Comparison of ENCODE assay signal across 19 cellular contexts in the genomic region with DNA sequence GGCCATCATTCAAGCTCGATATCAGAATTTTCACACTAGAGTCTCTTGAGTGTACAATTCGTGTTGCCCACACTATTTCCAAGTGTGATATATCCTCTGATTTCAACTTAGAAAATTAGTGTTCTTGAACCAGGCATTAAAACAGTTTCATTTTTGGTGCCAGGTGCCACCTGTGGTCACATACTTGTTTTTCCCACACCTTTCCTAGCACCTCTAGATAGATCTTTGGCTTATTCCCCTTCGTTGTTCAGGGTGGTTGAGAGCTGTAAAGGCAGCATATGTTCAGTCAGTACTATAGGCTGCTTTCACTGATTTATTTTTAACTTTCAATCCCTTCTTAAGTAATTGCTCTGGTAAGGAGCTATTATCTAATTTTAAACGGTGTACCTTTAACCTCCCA.
DNase-seq lines count a peak whose midpoint lies in the region; ATAC-seq and TF ChIP-seq lines count a peak whose summit lies in the region.
"Had no signal": no experiment of that assay in that cellular context is flagged by ENCODE, and none has a peak within 500 bp of the region (broad histone marks: within the 10 kb centered on the region; RNA-seq: fewer than 3 reads in every experiment).

No MANE protein-coding gene starts in this region.

- no peak overlapping the region for H3K4me3 Mint-ChIP-seq in osteocyte (ENCODE audit: unreplicated experiment)

- H3K9me3 Mint-ChIP-seq in osteocyte (ENCODE audit: unreplicated experiment), result no peaks in the 10 kb centered on the region

- H3K4me1 Mint-ChIP-seq in osteocyte (ENCODE audit: unreplicated experiment), result peaks cover 40% of the 10 kb centered on the region

- H3K27me3 Mint-ChIP-seq in osteocyte (ENCODE audit: unreplicated experiment), result no peaks in the 10 kb centered on the region

- H3K36me3 Mint-ChIP-seq in osteocyte (ENCODE audit: unreplicated experiment), result peaks cover 21% of the 10 kb centered on the region

- ATAC-seq in GM21619 (IDR thresholded peaks at IDR 0.05; ENCODE audit: unreplicated experiment) (no peak), HG02970 (IDR thresholded peaks at IDR 0.05; ENCODE audit: low FRiP score, unreplicated experiment) (no peak)
- ATAC-seq: A549, PC-3 had no signal

- no peak for TF ChIP-seq CTCF in osteocyte (IDR thresholded peaks at IDR 0.05)

- DNase-seq in NCI-H2171 treated with DMSO at 0.1 percent for 48 hours (lab: John Stamatoyannopoulos, UW), result peak; percentile 21
- no peak for DNase-seq in NCI-H2171 (lab: John Stamatoyannopoulos, UW)
- DNase-seq in COR-L47 (lab: John Stamatoyannopoulos, UW), result peak; percentile 5
- DNase-seq in NCI-H69 (lab: John Stamatoyannopoulos, UW), result peak; percentile 90
- no peak for DNase-seq in osteocyte (ENCODE audit: extremely low spot score, unreplicated experiment)
- DNase-seq: C1 segment of cervical spinal cord, DMS153, H7, Kasumi-1, MM.1S, NCI-H187, NCI-H226, NCI-H524 treated with DMSO at 0.1 percent for 48 hours, PC-3, SJCRH30, SW 1271 had no signal

- H3K27ac Mint-ChIP-seq in osteocyte (ENCODE audit: unreplicated experiment), result peak overlapping the region; percentile 20

Comparison
In these comparisons a context has a peak if more than half of its experiments do, and no peak if none do; other contexts are left out.
1. DNase-seq: peak in NCI-H2171 treated with DMSO at 0.1 percent for 48 hours (single experiment), COR-L47 (single experiment) and NCI-H69 (single experiment); none in NCI-H2171 (single experiment) and osteocyte (single experiment).